19 cellular contexts compared by ENCODE assay signal in the genomic region with DNA sequence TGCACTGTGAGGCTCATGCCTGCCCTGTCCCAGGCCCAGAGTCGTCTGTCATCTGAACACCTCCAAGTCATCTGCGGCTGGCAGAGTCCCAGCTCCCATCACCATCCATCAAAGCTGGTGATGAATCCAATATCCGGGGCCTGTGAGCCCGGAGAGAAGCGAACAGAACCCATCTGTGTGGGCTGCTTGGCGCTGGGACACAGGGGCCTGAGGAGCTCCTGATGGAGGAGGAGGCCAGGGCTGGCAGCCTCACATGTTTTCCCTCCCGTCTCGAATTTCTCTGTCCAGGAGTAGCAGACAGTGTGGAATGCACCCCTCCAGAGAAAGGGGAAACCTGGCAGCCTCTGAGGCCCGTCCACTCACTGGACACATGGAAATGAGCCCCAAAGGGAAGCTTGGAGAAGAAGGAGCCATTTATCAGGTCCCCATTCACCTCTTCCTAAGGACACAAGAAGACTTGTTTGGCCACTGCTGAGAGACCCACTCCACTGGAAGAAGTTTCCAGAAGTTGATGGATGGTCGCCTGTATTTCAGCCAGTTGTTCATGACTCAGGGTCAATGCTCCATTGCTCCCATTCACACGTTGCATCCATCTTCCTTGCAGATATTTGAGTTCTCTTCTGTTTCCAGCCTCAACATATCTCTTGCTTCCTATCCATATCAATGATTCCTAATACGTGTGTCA.
DNase-seq lines count a peak whose midpoint lies in the region; ATAC-seq, FAIRE-seq and TF ChIP-seq lines count a peak whose summit lies in the region.
"Had no signal": no experiment of that assay in that cellular context is flagged by ENCODE, and none has a peak within 500 bp of the region (broad histone marks: within the 10 kb centered on the region; RNA-seq: fewer than 3 reads in every experiment).

No MANE protein-coding gene starts in this region.

- no peak overlapping the region for H3K27ac Mint-ChIP-seq in activated naive CD4-positive, alpha-beta T cell treated with anti-CD3 and anti-CD28 coated beads, Interleukin-2, amount 10 ng/mL, durations not matched to agents 7 days and 5 days
- H3K27ac Mint-ChIP-seq: CD4-positive, alpha-beta memory T cell; GM23338 had no signal

- H3K4me1 Mint-ChIP-seq in activated naive CD4-positive, alpha-beta T cell treated with anti-CD3 and anti-CD28 coated beads, Interleukin-2, amount 10 ng/mL, durations not matched to agents 7 days and 5 days = no peaks in the 10 kb centered on the region
- H3K4me1 Mint-ChIP-seq: CD4-positive, alpha-beta memory T cell; GM23338 had no signal

- no peak overlapping the region for H3K4me2 ChIP-seq in HepG2 (ENCODE audit: low read depth, low read length)
- H3K4me2 ChIP-seq: GM23338 had no signal

- no peak overlapping the region for H3K4me3 ChIP-seq in HepG2 (replicated peaks in 1 of 3; ENCODE audit: insufficient read depth in 1 of 3, low read depth in 2 of 3, low read length in 3 of 3)
- no peak overlapping the region for H3K4me3 ChIP-seq in right lobe of liver
- H3K4me3 ChIP-seq in upper lobe of right lung = no peak overlapping the region
- H3K4me3 ChIP-seq: GM23338 had no signal

- H3K36me3 Mint-ChIP-seq in activated naive CD4-positive, alpha-beta T cell treated with anti-CD3 and anti-CD28 coated beads, Interleukin-2, amount 10 ng/mL, durations not matched to agents 7 days and 5 days = no peaks in the 10 kb centered on the region
- H3K36me3 Mint-ChIP-seq: CD4-positive, alpha-beta memory T cell had no signal

- TF ChIP-seq EP300 in HepG2 (IDR thresholded peaks at IDR 0.05; ENCODE audit: low read depth in 2 of 2, low read length in 2 of 2) = no peak
- TF ChIP-seq EP300 in HepG2 (CRISPR knock-in tag; IDR thresholded peaks at IDR 0.05; ENCODE audit: borderline replicate concordance) = no peak

- TF ChIP-seq RAD21 in HepG2 (CRISPR knock-in tag; IDR thresholded peaks at IDR 0.05) = no peak

- TF ChIP-seq CTCF in HepG2 (CRISPR knock-in tag; IDR thresholded peaks at IDR 0.05) (no peak), right lobe of liver (IDR thresholded peaks at IDR 0.05) (no peak), upper lobe of right lung (IDR thresholded peaks at IDR 0.05) (no peak)

- H3K9me3 ChIP-seq in HepG2 (ENCODE audit: low read length) = no peaks in the 10 kb centered on the region
- H3K9me3 ChIP-seq in right lobe of liver = no peaks in the 10 kb centered on the region
- H3K9me3 ChIP-seq in upper lobe of right lung = no peaks in the 10 kb centered on the region

- H3K27me3 ChIP-seq in HepG2 (ENCODE audit: control insufficient read depth in 1 of 2, insufficient read depth in 2 of 2, low read length in 2 of 2) = peaks cover 4 to 11% of the 10 kb centered on the region in 2 experiments; a peak in 2 of 5 replicates
- H3K27me3 ChIP-seq in right lobe of liver = no peaks in the 10 kb centered on the region
- H3K27me3 ChIP-seq in upper lobe of right lung = peaks cover 17% of the 10 kb centered on the region

- no peaks in the 10 kb centered on the region for H4K20me1 ChIP-seq in HepG2 (ENCODE audit: insufficient read depth, low read length)

- no peak for TF ChIP-seq POLR2A in HepG2 (IDR thresholded peaks at IDR 0.05; ENCODE audit: insufficient read depth in 1 of 2, low read depth in 2 of 2, low read length in 2 of 2)
- no peak for TF ChIP-seq POLR2A in right lobe of liver (IDR thresholded peaks at IDR 0.05)

- H3K9me3 Mint-ChIP-seq in activated naive CD4-positive, alpha-beta T cell treated with anti-CD3 and anti-CD28 coated beads, Interleukin-2, amount 10 ng/mL, durations not matched to agents 7 days and 5 days = no peaks in the 10 kb centered on the region

- H3K9ac ChIP-seq in HepG2 (ENCODE audit: insufficient read depth, low read depth, low read length) = no peak overlapping the region

- H2AFZ ChIP-seq in HepG2 (ENCODE audit: low read length) = no peak overlapping the region
- H2AFZ ChIP-seq: GM23338 had no signal

- H3K4me1 ChIP-seq in HepG2 (ENCODE audit: insufficient read depth, low read length) (no peaks in the 10 kb centered on the region), right lobe of liver (no peaks in the 10 kb centered on the region), upper lobe of right lung (no peaks in the 10 kb centered on the region)

- ATAC-seq in HepG2 = no peak; the same call in 2 of the 3 replicates
- ATAC-seq in right lobe of liver = no peak
- no peak for ATAC-seq in upper lobe of right lung
- ATAC-seq: GM23338, HCT116 had no signal

- BruUV-seq in HepG2 (replicated peaks; lab: Mats Ljungman, UMichigan) = no TSS peak

- H3K4me3 Mint-ChIP-seq in activated naive CD4-positive, alpha-beta T cell treated with anti-CD3 and anti-CD28 coated beads, Interleukin-2, amount 10 ng/mL, durations not matched to agents 7 days and 5 days = no peak overlapping the region
- H3K4me3 Mint-ChIP-seq: CD4-positive, alpha-beta memory T cell; GM23338; H9 had no signal

- CTCF ChIA-PET in HepG2 (lab: Yijun Ruan, JAX; ENCODE audit: low intra/inter-chr PET ratio, low total read pairs) = no interaction called here
- CTCF ChIA-PET in activated naive CD4-positive, alpha-beta T cell treated with anti-CD3 and anti-CD28 coated beads, Interleukin-2, amount 10 ng/mL, durations not matched to agents 7 days and 5 days (lab: Charles Lee) = no interaction called here

- POLR2A ChIA-PET in HepG2 (lab: Yijun Ruan, JAX) = no interaction called here

- in situ Hi-C loops in HepG2 (cut with HindIII; ENCODE audit: extremely low pct_ligation_motif_present, low pct_unique_long_range_greater_than_20kb) = no loop called here

- no peak for DNase-seq in HepG2 (ENCODE audit: low spot score)
- DNase-seq in right lobe of liver = no peak
- peak; percentile 80 for DNase-seq in left kidney (ENCODE audit: low read depth, low spot score)
- peak; percentile 55 for DNase-seq in upper lobe of right lung
- no peak for DNase-seq in activated naive CD4-positive, alpha-beta T cell treated with anti-CD3 and anti-CD28 coated beads, Interleukin-2, amount 10 ng/mL, durations not matched to agents 7 days and 5 days
- no peak for DNase-seq in HUDEP-2 (lab: John Stamatoyannopoulos, UW; ENCODE audit: unreplicated experiment in 76 of 76)
- DNase-seq: 8988T; C1 segment of cervical spinal cord; Calu3; CD4-positive, alpha-beta memory T cell; COR-L47; DMS53; DMS79 treated with DMSO at 0.1 percent for 48 hours; GF-D8; H9 had no signal

- H3K79me2 ChIP-seq in HepG2 (ENCODE audit: insufficient read depth, low read length) = no peaks in the 10 kb centered on the region

- H3K27ac ChIP-seq in HepG2 (ENCODE audit: extremely low read length, insufficient read depth, low read length) = no peak overlapping the region
- H3K27ac ChIP-seq in right lobe of liver = no peak overlapping the region
- no peak overlapping the region for H3K27ac ChIP-seq in upper lobe of right lung

- intact Hi-C loops in HepG2 (cut with micrococcal nuclease; ENCODE audit: unreplicated experiment) = no loop called here
- intact Hi-C loops in right lobe of liver (cut with DNase I) = no loop called here
- intact Hi-C loops in upper lobe of right lung (cut with DNase I) = no loop called here

- no peaks in the 10 kb centered on the region for H3K36me3 ChIP-seq in HepG2 (replicated peaks in 1 of 2; ENCODE audit: control insufficient read depth in 1 of 2, insufficient read depth in 2 of 2, low read length in 2 of 2)
- H3K36me3 ChIP-seq in right lobe of liver = no peaks in the 10 kb centered on the region
- H3K36me3 ChIP-seq in upper lobe of right lung = no peaks in the 10 kb centered on the region

- FAIRE-seq in HepG2 (lab: Jason Lieb, UNC) = peak; percentile 21
- FAIRE-seq: GM12891, GM18507 had no signal

- whole genome bisulfite sequencing in HepG2 (ENCODE audit: low lambda C conversion rate) = 16% methylated on average over 10 of the region's 12 CpGs
- 69% methylated on average over 4 of the region's 12 CpGs for WGBS in right lobe of liver (ENCODE audit: insufficient coverage, low coverage, low lambda C conversion rate, missing lambda C conversion rate)

- H3K27me3 Mint-ChIP-seq in activated naive CD4-positive, alpha-beta T cell treated with anti-CD3 and anti-CD28 coated beads, Interleukin-2, amount 10 ng/mL, durations not matched to agents 7 days and 5 days = peaks cover 12% of the 10 kb centered on the region

TF ChIP-seq in HepG2, 621 proteins besides CTCF, POLR2A, EP300 and RAD21:
- TF ChIP-seq, protein P1, sequence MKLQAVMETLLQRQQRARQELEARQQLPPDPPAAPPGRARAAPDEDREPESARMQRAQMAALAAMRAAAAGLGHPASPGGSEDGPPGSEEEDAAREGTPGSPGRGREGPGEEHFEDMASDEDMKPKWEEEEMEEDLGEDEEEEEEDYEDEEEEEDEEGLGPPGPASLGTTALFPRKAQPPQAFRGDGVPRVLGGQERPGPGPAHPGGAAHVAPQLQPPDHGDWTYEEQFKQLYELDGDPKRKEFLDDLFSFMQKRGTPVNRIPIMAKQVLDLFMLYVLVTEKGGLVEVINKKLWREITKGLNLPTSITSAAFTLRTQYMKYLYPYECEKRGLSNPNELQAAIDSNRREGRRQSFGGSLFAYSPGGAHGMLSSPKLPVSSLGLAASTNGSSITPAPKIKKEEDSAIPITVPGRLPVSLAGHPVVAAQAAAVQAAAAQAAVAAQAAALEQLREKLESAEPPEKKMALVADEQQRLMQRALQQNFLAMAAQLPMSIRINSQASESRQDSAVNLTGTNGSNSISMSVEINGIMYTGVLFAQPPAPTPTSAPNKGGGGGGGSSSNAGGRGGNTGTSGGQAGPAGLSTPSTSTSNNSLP (IDR thresholded peaks at IDR 0.05; ENCODE audit: low read depth, low read length) = no peak
- TF ChIP-seq ZFP90 (CRISPR knock-in tag; IDR thresholded peaks at IDR 0.05; ENCODE audit: borderline replicate concordance) = no peak
TF ChIP-seq in HepG2: peak in this region for 0.

Comparison
In these comparisons a context has a peak if more than half of its experiments do, and no peak if none do; other contexts are left out.
1. DNase-seq: peak in left kidney (single experiment) and upper lobe of right lung (single experiment); none in HepG2 (single experiment), right lobe of liver (0 of 3), activated naive CD4-positive, alpha-beta T cell treated with anti-CD3 and anti-CD28 coated beads, Interleukin-2, amount 10 ng/mL, durations not matched to agents 7 days and 5 days (single experiment) and HUDEP-2 (0 of 76).